Comparison of ENCODE assay signal across 8 cellular contexts in genomic region chr1:110196917-110197782, GRCh38. TPM values are rescaled to one million over a fixed set of nuclear protein-coding genes. Genes with fewer than 3 reads are reported as not detected.
DNase-seq lines count a peak whose midpoint lies in the region; ATAC-seq and TF ChIP-seq lines count a peak whose summit lies in the region.

No MANE protein-coding gene starts in this region.

- no peaks in the 10 kb centered on the region for H3K9me3 Mint-ChIP-seq in activated CD8-positive, alpha-beta memory T cell treated with anti-CD3 and anti-CD28 coated beads, Interleukin-2, amount 10 ng/mL, durations not matched to agents 7 days and 5 days (ENCODE audit: low read depth)

- no peak overlapping the region for H3K27ac ChIP-seq in esophagus squamous epithelium
- no peak overlapping the region for H3K27ac ChIP-seq in osteoblast (ENCODE audit: low read depth, low read length)

- no peak for TF ChIP-seq POLR2A in esophagus squamous epithelium (IDR thresholded peaks at IDR 0.05)

- ATAC-seq in HG03469 (IDR thresholded peaks at IDR 0.05; ENCODE audit: unreplicated experiment): peak; percentile 48
- peak; percentile 92 for ATAC-seq in activated CD8-positive, alpha-beta memory T cell treated with anti-CD3 and anti-CD28 coated beads, Interleukin-2, amount 10 ng/mL, durations not matched to agents 7 days and 5 days

- H3K4me3 Mint-ChIP-seq in activated CD8-positive, alpha-beta memory T cell treated with anti-CD3 and anti-CD28 coated beads, Interleukin-2, amount 10 ng/mL, durations not matched to agents 7 days and 5 days: no peak overlapping the region

- no peaks in the 10 kb centered on the region for H3K9me3 ChIP-seq in esophagus squamous epithelium
- H3K9me3 ChIP-seq in osteoblast (ENCODE audit: low read depth, low read length): no peaks in the 10 kb centered on the region

- no peaks in the 10 kb centered on the region for H4K20me1 ChIP-seq in osteoblast (ENCODE audit: insufficient read depth, low read length)

- no peak overlapping the region for H3K4me2 ChIP-seq in osteoblast (ENCODE audit: insufficient read depth, low read length)

- CTCF ChIA-PET in activated CD8-positive, alpha-beta memory T cell treated with anti-CD3 and anti-CD28 coated beads, Interleukin-2, amount 10 ng/mL, durations not matched to agents 7 days and 5 days (lab: Charles Lee): interaction anchor here (0.6 to 3.0 kb wide), 36 partner anchors 8 to 547 kb away, joined by 3 to 48 read pairs (median 4); partner anchors contain the start of gene KCNC4

- H3K36me3 ChIP-seq in esophagus squamous epithelium (no peaks in the 10 kb centered on the region), osteoblast (ENCODE audit: insufficient read depth, low read length) (no peaks in the 10 kb centered on the region)

- H3K27me3 Mint-ChIP-seq in activated CD8-positive, alpha-beta memory T cell treated with anti-CD3 and anti-CD28 coated beads, Interleukin-2, amount 10 ng/mL, durations not matched to agents 7 days and 5 days: no peaks in the 10 kb centered on the region

- DNase-seq in activated gamma-delta T cell treated with Interleukin-2 at 50 U/mL for 16 hours (peak; percentile 38), activated gamma-delta T cell (lab: John Stamatoyannopoulos, UW) (no peak), NCI-H82 treated with DMSO at 0.1 percent for 48 hours (lab: John Stamatoyannopoulos, UW; ENCODE audit: unreplicated experiment) (peak; percentile 54), esophagus squamous epithelium (lab: John Stamatoyannopoulos, UW) (no peak), osteoblast (ENCODE audit: insufficient read length, low spot score, missing footprints) (peak; percentile 97), amniotic stem cell (lab: John Stamatoyannopoulos, UW) (no peak)
- peak; percentile 68 for DNase-seq in activated CD8-positive, alpha-beta memory T cell treated with anti-CD3 and anti-CD28 coated beads, Interleukin-2, amount 10 ng/mL, durations not matched to agents 7 days and 5 days

- no peaks in the 10 kb centered on the region for H3K4me1 Mint-ChIP-seq in activated CD8-positive, alpha-beta memory T cell treated with anti-CD3 and anti-CD28 coated beads, Interleukin-2, amount 10 ng/mL, durations not matched to agents 7 days and 5 days

- 55 to 63% methylated on average over 8 to 9 of the region's 12 CpGs for WGBS in esophagus squamous epithelium, 2 donors

- H3K27me3 ChIP-seq in esophagus squamous epithelium (no peaks in the 10 kb centered on the region), osteoblast (ENCODE audit: insufficient read depth, low read length) (no peaks in the 10 kb centered on the region)

- H3K27ac Mint-ChIP-seq in activated CD8-positive, alpha-beta memory T cell treated with anti-CD3 and anti-CD28 coated beads, Interleukin-2, amount 10 ng/mL, durations not matched to agents 7 days and 5 days: no peak overlapping the region

- no peak overlapping the region for H2AFZ ChIP-seq in osteoblast (ENCODE audit: low read length)

- H3K4me1 ChIP-seq in esophagus squamous epithelium (no peaks in the 10 kb centered on the region), osteoblast (ENCODE audit: insufficient read depth, low read length) (no peaks in the 10 kb centered on the region)

- TF ChIP-seq CTCF in esophagus squamous epithelium (IDR thresholded peaks at IDR 0.05): peak; percentile 64 to 88 (median 79)
- TF ChIP-seq CTCF in osteoblast (IDR thresholded peaks at IDR 0.05; ENCODE audit: extremely low read depth, low read depth, low read length): peak; percentile 98

- no peaks in the 10 kb centered on the region for H3K79me2 ChIP-seq in osteoblast (ENCODE audit: insufficient read depth, low read length)

- intact Hi-C loops in esophagus squamous epithelium (cut with DNase I): no loop called here

- no peaks in the 10 kb centered on the region for H3K36me3 Mint-ChIP-seq in activated CD8-positive, alpha-beta memory T cell treated with anti-CD3 and anti-CD28 coated beads, Interleukin-2, amount 10 ng/mL, durations not matched to agents 7 days and 5 days

- H3K4me3 ChIP-seq in esophagus squamous epithelium: no peak overlapping the region
- H3K4me3 ChIP-seq in osteoblast (ENCODE audit: insufficient read depth, low read length): no peak overlapping the region

RNA-seq across cellular contexts. Expression of gene KCNC4, which starts 13.0 kb away (rescaled TPM):
- 1 to 10 TPM; 4.8 to 9.6 TPM for total RNA-seq in activated CD8-positive, alpha-beta memory T cell treated with anti-CD3 and anti-CD28 coated beads, Interleukin-2, amount 10 ng/mL, durations not matched to agents 7 days and 5 days
- total RNA-seq in esophagus squamous epithelium: 10 to 100 TPM in 1 of 4 donors, 1 to 10 TPM in 3; 4.2 to 10.9 (median 6.5) TPM
- total RNA-seq in osteoblast: 1.4 and 1.5 TPM in 2 replicates

RNA-seq across cellular contexts. Expression of gene SLC6A17, which starts 46.9 kb away (rescaled TPM):
- not detected for total RNA-seq in activated CD8-positive, alpha-beta memory T cell treated with anti-CD3 and anti-CD28 coated beads, Interleukin-2, amount 10 ng/mL, durations not matched to agents 7 days and 5 days
- under 1 TPM; 0.11 to 0.29 (median 0.23) TPM for total RNA-seq in esophagus squamous epithelium
- under 0.01 and 0.29 TPM in 2 replicates for total RNA-seq in osteoblast

Comparison
In these comparisons a context has a peak if more than half of its experiments do, and no peak if none do; other contexts are left out.
1. DNase-seq: peak in activated gamma-delta T cell treated with Interleukin-2 at 50 U/mL for 16 hours (single experiment), NCI-H82 treated with DMSO at 0.1 percent for 48 hours (single experiment), activated CD8-positive, alpha-beta memory T cell treated with anti-CD3 and anti-CD28 coated beads, Interleukin-2, amount 10 ng/mL, durations not matched to agents 7 days and 5 days (single experiment) and osteoblast (single experiment); none in activated gamma-delta T cell (single experiment), esophagus squamous epithelium (single experiment) and amniotic stem cell (single experiment).